ENCODE assay signal across 1 cellular context in the genomic region with DNA sequence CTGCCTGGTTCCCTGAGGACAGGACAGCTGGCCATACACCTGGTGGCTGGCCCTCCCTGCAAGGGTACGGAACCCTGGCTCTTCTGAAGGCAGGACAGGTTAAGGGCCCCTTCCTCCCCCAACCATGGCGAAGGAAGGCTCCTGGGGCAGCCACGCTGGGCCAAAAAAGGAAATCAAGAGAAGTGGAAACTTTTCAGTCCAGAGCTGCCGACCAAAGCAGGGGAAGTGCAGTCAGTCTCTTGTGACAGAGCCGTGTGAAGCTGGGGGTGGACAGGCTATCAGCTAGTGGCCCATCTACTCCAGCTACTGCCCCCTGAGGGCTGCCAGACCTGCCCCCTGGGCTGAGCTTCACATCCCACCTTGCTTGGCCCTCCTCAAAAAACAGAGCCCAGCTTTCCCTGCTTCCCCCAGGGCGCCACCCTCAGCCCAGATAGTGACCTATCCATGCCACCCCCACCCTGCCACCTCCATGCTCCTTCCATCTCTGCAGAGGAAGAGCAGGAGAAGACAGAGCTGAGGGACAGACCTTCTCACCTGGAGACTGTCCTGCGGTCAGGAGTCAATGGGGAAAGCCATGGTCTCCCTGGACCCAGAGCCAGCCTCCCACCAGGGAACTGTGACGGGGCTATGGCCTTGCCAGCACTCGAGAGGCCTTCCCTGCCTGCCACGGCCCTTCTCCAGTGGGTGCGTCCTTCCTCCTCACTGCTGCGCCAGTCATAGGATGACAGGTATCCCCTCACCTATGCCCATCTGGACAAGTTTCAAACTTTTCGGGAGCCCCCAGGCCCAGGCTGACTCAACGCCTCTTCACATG.
TF ChIP-seq lines count a peak whose summit lies in the region.

No MANE protein-coding gene starts in this region.

TF ChIP-seq in K562, 482 proteins besides CTCF, POLR2A, EP300 and RAD21:
- TF ChIP-seq SPI1 (IDR thresholded peaks at IDR 0.05; ENCODE audit: borderline replicate concordance, low read depth, low read length) (peak; percentile 43; the same call in 1 of the 2 replicates), ZBTB7A (IDR thresholded peaks at IDR 0.05; ENCODE audit: borderline replicate concordance, control insufficient read depth, low read depth, low read length) (no peak)
